Comparison of ENCODE assay signal across 16 cellular contexts in the genomic region with DNA sequence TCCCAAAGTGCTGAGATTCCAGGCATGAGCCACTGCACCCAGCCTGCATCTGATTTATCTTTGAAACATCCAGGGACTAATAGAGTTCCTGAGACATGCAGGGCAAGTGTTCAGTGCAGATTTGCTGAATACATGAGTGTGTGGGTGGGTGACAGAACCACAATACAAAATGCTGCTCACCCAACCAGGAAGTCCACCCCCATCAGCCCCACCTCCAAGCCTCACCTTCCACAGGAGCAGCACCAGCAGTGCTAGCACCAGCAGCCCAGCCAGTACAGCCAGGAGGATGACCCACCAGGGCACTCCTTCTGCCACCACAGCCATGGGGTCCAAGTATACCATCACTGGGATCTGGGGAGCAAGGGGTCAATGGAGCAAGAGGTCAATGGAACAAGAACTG. TPM values are rescaled to one million over a fixed set of nuclear protein-coding genes. Genes with fewer than 3 reads are reported as not detected.
DNase-seq lines count a peak whose midpoint lies in the region; ATAC-seq, FAIRE-seq and TF ChIP-seq lines count a peak whose summit lies in the region.
"Had no signal": no experiment of that assay in that cellular context is flagged by ENCODE, and none has a peak within 500 bp of the region (broad histone marks: within the 10 kb centered on the region; RNA-seq: fewer than 3 reads in every experiment).

No MANE protein-coding gene starts in this region.

- H3K4me3 ChIP-seq in spleen (no peak overlapping the region), mesenchymal stem cell (ENCODE audit: insufficient read depth in 1 of 2, low read depth in 1 of 2, low read length in 2 of 2) (no peak overlapping the region)
- H3K4me3 ChIP-seq: tibial artery had no signal

- H3K9ac ChIP-seq in mesenchymal stem cell (ENCODE audit: low read length), result no peak overlapping the region

- intact Hi-C loops in spleen (cut with DNase I; ENCODE audit: low total_unique reads), result no loop called here

- H3K4me1 Mint-ChIP-seq in activated T-cell treated with anti-CD3 and anti-CD28 coated beads, Interleukin-2, amount 50 U/mL, for 4 hours (ENCODE audit: low read depth), result peaks cover 10% of the 10 kb centered on the region

- CTCF ChIA-PET in HEK293T (lab: Yijun Ruan, JAX), result no interaction called here

- no peak overlapping the region for H3K18ac ChIP-seq in mesenchymal stem cell (ENCODE audit: low read depth in 1 of 2, low read length in 2 of 2)

- no peak for FAIRE-seq in HTR-8/SVneo (lab: Jason Lieb, UNC)
- FAIRE-seq: endometrium had no signal

- peaks cover 0 to 18% (median 7%) of the 10 kb centered on the region in 6 donors for H3K4me1 ChIP-seq in spleen
- no peaks in the 10 kb centered on the region for H3K4me1 ChIP-seq in mesenchymal stem cell (ENCODE audit: control insufficient read depth, insufficient read depth, low read depth, low read length)
- H3K4me1 ChIP-seq: tibial artery had no signal

- no peaks in the 10 kb centered on the region for H3K36me3 Mint-ChIP-seq in activated T-cell treated with anti-CD3 and anti-CD28 coated beads, Interleukin-2, amount 50 U/mL, for 4 hours (ENCODE audit: insufficient read depth)
- H3K36me3 Mint-ChIP-seq: CD4-positive, CD25-positive, alpha-beta regulatory T cell had no signal

- H4K8ac ChIP-seq in mesenchymal stem cell (ENCODE audit: low read length), result no peak overlapping the region

- no peak overlapping the region for H2AFZ ChIP-seq in mesenchymal stem cell (ENCODE audit: low read depth, low read length)

- H3K27me3 Mint-ChIP-seq in activated T-cell treated with anti-CD3 and anti-CD28 coated beads, Interleukin-2, amount 50 U/mL, for 4 hours (ENCODE audit: low read depth), result peaks cover 2% of the 10 kb centered on the region

- H3K23ac ChIP-seq in mesenchymal stem cell (ENCODE audit: low read length in 2 of 2), result no peak overlapping the region

- H3K4me3 Mint-ChIP-seq in activated T-cell treated with anti-CD3 and anti-CD28 coated beads, Interleukin-2, amount 50 U/mL, for 4 hours, result no peak overlapping the region
- H3K4me3 Mint-ChIP-seq: activated T-helper 1 cell treated with anti-CD3 and anti-CD28 coated beads, Interleukin-12 subunit alpha, Interleukin-12 subunit beta, Interleukin-2, Interleukin-4 antibody, amounts not matched to agents 30 ng/mL and 10 ng/mL and 1 ng/mL, durations not matched to agents 14 hours and 24 hours and 36 hours; CD4-positive, CD25-positive, alpha-beta regulatory T cell had no signal

- POLR2A ChIA-PET in HEK293T (lab: Yijun Ruan, JAX), result no interaction called here

- no peaks in the 10 kb centered on the region for H3K9me3 ChIP-seq in spleen
- no peaks in the 10 kb centered on the region for H3K9me3 ChIP-seq in mesenchymal stem cell (ENCODE audit: control insufficient read depth, low read length)
- H3K9me3 ChIP-seq: tibial artery had no signal

- no peak overlapping the region for H2BK5ac ChIP-seq in mesenchymal stem cell (ENCODE audit: low read depth, low read length, poor library complexity, severe bottlenecking)

- H2BK15ac ChIP-seq in mesenchymal stem cell (ENCODE audit: low read depth, poor library complexity, severe bottlenecking), result no peak overlapping the region

- H3K36me3 ChIP-seq in spleen, result peaks cover 0 to 22% (median 0%) of the 10 kb centered on the region in 6 donors
- peaks cover 0 to 54% of the 10 kb centered on the region in 2 experiments for H3K36me3 ChIP-seq in mesenchymal stem cell (ENCODE audit: control insufficient read depth in 1 of 2, insufficient read depth in 2 of 2, low read depth in 1 of 2, low read length in 2 of 2)

- H3K27ac ChIP-seq in spleen (no peak overlapping the region), mesenchymal stem cell (ENCODE audit: low read length, poor library complexity, severe bottlenecking) (no peak overlapping the region)
- H3K27ac ChIP-seq: tibial artery had no signal

- no peak overlapping the region for H3K4ac ChIP-seq in mesenchymal stem cell (ENCODE audit: low read depth in 1 of 2, low read length in 2 of 2)

- no peak overlapping the region for H2BK120ac ChIP-seq in mesenchymal stem cell (ENCODE audit: low read depth, low read length)

- no peak for TF ChIP-seq CTCF in spleen (IDR thresholded peaks at IDR 0.05 in 8 of 11, conservative IDR thresholded peaks at IDR 0.05 in 3 of 11)

- H3K9me3 Mint-ChIP-seq in activated T-cell treated with anti-CD3 and anti-CD28 coated beads, Interleukin-2, amount 50 U/mL, for 4 hours, result no peaks in the 10 kb centered on the region
- H3K9me3 Mint-ChIP-seq: activated T-helper 1 cell treated with anti-CD3 and anti-CD28 coated beads, Interleukin-12 subunit alpha, Interleukin-12 subunit beta, Interleukin-2, Interleukin-4 antibody, amounts not matched to agents 30 ng/mL and 10 ng/mL and 1 ng/mL, durations not matched to agents 14 hours and 24 hours and 36 hours had no signal

- H3K4me2 ChIP-seq in mesenchymal stem cell (ENCODE audit: low read length, poor library complexity, severe bottlenecking), result no peak overlapping the region

- H2BK12ac ChIP-seq in mesenchymal stem cell (ENCODE audit: low read length in 2 of 2), result no peak overlapping the region

- no peaks in the 10 kb centered on the region for H3K79me1 ChIP-seq in mesenchymal stem cell (replicated peaks; ENCODE audit: low read length, poor library complexity, severe bottlenecking)

- H2AK5ac ChIP-seq in mesenchymal stem cell (ENCODE audit: low read length, severe bottlenecking), result no peak overlapping the region

- H4K91ac ChIP-seq in mesenchymal stem cell (ENCODE audit: low read length), result no peak overlapping the region

- TF ChIP-seq POLR2A in spleen (IDR thresholded peaks at IDR 0.05), result no peak

- ATAC-seq in GM18498 (IDR thresholded peaks at IDR 0.05; ENCODE audit: unreplicated experiment) (peak; percentile 78), GM19328 (IDR thresholded peaks at IDR 0.05; ENCODE audit: unreplicated experiment) (peak; percentile 70)
- ATAC-seq in activated T-cell treated with anti-CD3 and anti-CD28 coated beads, Interleukin-2, amount 50 U/mL, for 4 hours, result peak; percentile 82 to 86

- H3K27me3 ChIP-seq in spleen (replicated peaks in 1 of 7) (no peaks in the 10 kb centered on the region), mesenchymal stem cell (ENCODE audit: control insufficient read depth in 1 of 2, insufficient read depth in 1 of 2, low read length in 2 of 2) (peaks cover 0 to 25% of the 10 kb centered on the region in 2 experiments)
- H3K27me3 ChIP-seq: tibial artery had no signal

- H3K14ac ChIP-seq in mesenchymal stem cell (ENCODE audit: low read length in 2 of 2), result no peak overlapping the region

- DNase-seq in activated T-cell treated with anti-CD3 and anti-CD28 coated beads, Interleukin-2, amount 50 U/mL, for 4 hours, result no peak
- DNase-seq in spleen, result peak; percentile 44
- DNase-seq in mesenchymal stem cell, result no peak
- no peak for DNase-seq in HTR-8/SVneo (ENCODE audit: insufficient read length, low spot score)
- no peak for DNase-seq in HEK293T (ENCODE audit: extremely low spot score)
- DNase-seq: CD4-positive, CD25-positive, alpha-beta regulatory T cell; GDM1; MM.1S; NCI-H2171; OCI-M1 had no signal

TF ChIP-seq in HEK293T, 16 proteins besides CTCF, POLR2A, EP300 and RAD21 (continues in another document):
- no peak for TF ChIP-seq SUZ12 (IDR thresholded peaks at IDR 0.05)
- no peak for TF ChIP-seq LEF1 (IDR thresholded peaks at IDR 0.05; ENCODE audit: borderline replicate concordance)
- no peak for TF ChIP-seq NFRKB (IDR thresholded peaks at IDR 0.05)
- no peak for TF ChIP-seq FOXA1 (IDR thresholded peaks at IDR 0.05)
- no peak for TF ChIP-seq SP1 (IDR thresholded peaks at IDR 0.05)
- no peak for TF ChIP-seq ZNF384 (IDR thresholded peaks at IDR 0.05)
- TF ChIP-seq TARDBP (IDR thresholded peaks at IDR 0.05), result no peak
- TF ChIP-seq BHLHE40 (IDR thresholded peaks at IDR 0.05; ENCODE audit: borderline replicate concordance), result no peak
- TF ChIP-seq, protein P1, sequence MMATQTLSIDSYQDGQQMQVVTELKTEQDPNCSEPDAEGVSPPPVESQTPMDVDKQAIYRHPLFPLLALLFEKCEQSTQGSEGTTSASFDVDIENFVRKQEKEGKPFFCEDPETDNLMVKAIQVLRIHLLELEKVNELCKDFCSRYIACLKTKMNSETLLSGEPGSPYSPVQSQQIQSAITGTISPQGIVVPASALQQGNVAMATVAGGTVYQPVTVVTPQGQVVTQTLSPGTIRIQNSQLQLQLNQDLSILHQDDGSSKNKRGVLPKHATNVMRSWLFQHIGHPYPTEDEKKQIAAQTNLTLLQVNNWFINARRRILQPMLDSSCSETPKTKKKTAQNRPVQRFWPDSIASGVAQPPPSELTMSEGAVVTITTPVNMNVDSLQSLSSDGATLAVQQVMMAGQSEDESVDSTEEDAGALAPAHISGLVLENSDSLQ (IDR thresholded peaks at IDR 0.05), result no peak
- no peak for TF ChIP-seq ARNT (IDR thresholded peaks at IDR 0.05)
- no peak for TF ChIP-seq FOXK2 (IDR thresholded peaks at IDR 0.05)
- no peak for TF ChIP-seq CTBP1 (IDR thresholded peaks at IDR 0.05; ENCODE audit: borderline replicate concordance)
- TF ChIP-seq HDGF (IDR thresholded peaks at IDR 0.05; ENCODE audit: borderline replicate concordance), result no peak

RNA-seq across cellular contexts. Expression of a gene that starts 20.0 kb away (rescaled TPM):
- 1 to 10 TPM in 2 of 3 donors, under 1 TPM in 1; 0.91 to 1.4 (median 1.3) TPM for total RNA-seq in activated T-cell treated with anti-CD3 and anti-CD28 coated beads, Interleukin-2, amount 50 U/mL, for 4 hours
- total RNA-seq in spleen, result 10 to 100 TPM; 13.8 to 93.2 (median 24.7) TPM
- 10 to 100 TPM in 1 of 3 donors, 1 to 10 TPM in 2; 4.4 to 18.0 (median 8.6) TPM for polyA plus RNA-seq in spleen
- 0.30 TPM for polyA plus RNA-seq in mesenchymal stem cell (2013, experiment 1 of 2)
- 0.23 TPM for polyA plus RNA-seq in mesenchymal stem cell (2013, experiment 2 of 2)

RNA-seq across cellular contexts. Expression of a gene that starts 28.1 kb away (rescaled TPM):
- total RNA-seq in activated T-cell treated with anti-CD3 and anti-CD28 coated beads, Interleukin-2, amount 50 U/mL, for 4 hours, result 10 to 100 TPM; 60.7 to 65.7 (median 61.7) TPM
- 100 to 1,000 TPM; 113 to 228 (median 141) TPM for total RNA-seq in spleen
- polyA plus RNA-seq in spleen, result 100 to 1,000 TPM; 278 to 304 (median 282) TPM
- 95.3 TPM for polyA plus RNA-seq in mesenchymal stem cell (2013, experiment 1 of 2)
- polyA plus RNA-seq in mesenchymal stem cell (2013, experiment 2 of 2), result 97.2 TPM

RNA-seq across cellular contexts. Expression of a gene that starts 32.4 kb away (rescaled TPM):
- 1 to 10 TPM; 3.9 to 7.4 (median 5.1) TPM for total RNA-seq in activated T-cell treated with anti-CD3 and anti-CD28 coated beads, Interleukin-2, amount 50 U/mL, for 4 hours
- 10 to 100 TPM in 5 of 7 donors, 1 to 10 TPM in 2; 7.4 to 17.4 (median 15.5) TPM for total RNA-seq in spleen
- 10 to 100 TPM in 1 of 3 donors, 1 to 10 TPM in 2; 4.7 to 12.1 (median 9.9) TPM for polyA plus RNA-seq in spleen
- 1.1 TPM for polyA plus RNA-seq in mesenchymal stem cell (2013, experiment 1 of 2)
- 1.1 TPM for polyA plus RNA-seq in mesenchymal stem cell (2013, experiment 2 of 2)

RNA-seq across cellular contexts. Expression of a gene that starts 41.1 kb away (rescaled TPM):
- total RNA-seq in activated T-cell treated with anti-CD3 and anti-CD28 coated beads, Interleukin-2, amount 50 U/mL, for 4 hours, result 100 to 1,000 TPM; 158 to 177 (median 177) TPM
- 100 to 1,000 TPM; 440 to 750 (median 627) TPM for total RNA-seq in spleen
- polyA plus RNA-seq in spleen, result 100 to 1,000 TPM; 395 to 693 (median 509) TPM
- 3,698 TPM for polyA plus RNA-seq in mesenchymal stem cell (2013, experiment 1 of 2)
- 3,754 TPM for polyA plus RNA-seq in mesenchymal stem cell (2013, experiment 2 of 2)

RNA-seq across cellular contexts. Expression of a gene that starts 51.1 kb away (rescaled TPM):
- total RNA-seq in activated T-cell treated with anti-CD3 and anti-CD28 coated beads, Interleukin-2, amount 50 U/mL, for 4 hours, result not detected
- not detected for total RNA-seq in spleen
- not detected for polyA plus RNA-seq in spleen
- polyA plus RNA-seq in mesenchymal stem cell (2013, experiment 1 of 2), result not detected
- not detected for polyA plus RNA-seq in mesenchymal stem cell (2013, experiment 2 of 2)
- total RNA-seq: activated T-helper 1 cell treated with anti-CD3 and anti-CD28 coated beads, Interleukin-12 subunit alpha, Interleukin-12 subunit beta, Interleukin-2, Interleukin-4 antibody, amounts not matched to agents 30 ng/mL and 10 ng/mL and 1 ng/mL, durations not matched to agents 14 hours and 24 hours and 36 hours; CD4-positive, CD25-positive, alpha-beta regulatory T cell; kidney epithelial cell had no signal
- polyA plus RNA-seq: CD4-positive, CD25-positive, alpha-beta regulatory T cell had no signal

Comparison
In these comparisons a context has a peak if more than half of its experiments do, and no peak if none do; other contexts are left out.
1. RNA of a gene that starts 20.0 kb away (total RNA-seq): 13.8 to 93.2 TPM in spleen; 0.91 to 1.4 TPM in activated T-cell treated with anti-CD3 and anti-CD28 coated beads, Interleukin-2, amount 50 U/mL, for 4 hours; every median in the first group is over 4 times any median in the second.
2. Peak in every context shown above with its lines, with median percentiles within 50 percentile points of each other: ATAC-seq.